ENCODE assay signal across 8 cellular contexts in the genomic region with DNA sequence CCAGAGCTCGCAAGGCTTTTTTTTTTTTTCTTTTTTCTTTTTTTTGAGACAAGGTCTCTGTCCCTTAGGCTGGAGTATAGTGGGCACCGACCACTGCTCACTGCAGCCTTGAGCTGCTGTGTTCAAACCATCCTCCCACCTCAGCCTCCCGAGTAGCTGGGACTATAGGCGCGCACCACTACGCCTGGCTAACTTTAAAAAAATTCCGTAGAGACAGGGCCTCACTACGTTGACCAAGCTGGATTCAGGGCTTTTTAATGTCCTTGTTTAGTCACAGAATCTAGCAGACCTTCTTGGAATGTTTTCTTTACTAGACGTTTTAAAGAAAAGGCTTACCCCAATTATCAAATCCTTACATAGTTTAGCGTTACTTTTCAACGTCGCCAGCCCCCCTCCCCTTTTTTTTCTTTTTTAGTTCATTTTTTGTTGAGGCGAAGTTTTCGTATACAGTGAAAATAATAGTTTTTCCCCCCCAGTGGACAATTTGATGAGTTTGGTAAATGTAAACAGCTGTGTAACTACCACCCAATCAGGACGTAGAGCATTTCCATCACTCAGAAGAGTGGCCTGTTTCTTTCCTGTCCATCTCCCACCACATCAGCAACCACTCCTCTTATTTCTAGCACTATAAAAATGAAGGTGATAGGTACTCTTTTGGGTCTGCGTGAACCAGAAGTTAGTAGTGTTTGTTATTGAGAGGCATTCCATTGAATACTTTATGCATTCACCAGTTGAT. TPM values are rescaled to one million over a fixed set of nuclear protein-coding genes. Genes with fewer than 3 reads are reported as not detected.
DNase-seq lines count a peak whose midpoint lies in the region; ATAC-seq and TF ChIP-seq lines count a peak whose summit lies in the region.

No MANE protein-coding gene starts in this region.

- peaks cover 0 to 12% of the 10 kb centered on the region in 2 donors for H3K4me1 ChIP-seq in right atrium auricular region

- H3K27ac ChIP-seq in AG04450 (ENCODE audit: low read depth, low read length), result no peak overlapping the region
- peak overlapping the region; percentile 20; the same call in 1 of the 2 replicates for H3K27ac ChIP-seq in SU-DHL-6 (ENCODE audit: low read depth, low read length)
- H3K27ac ChIP-seq in right atrium auricular region, result peak overlapping the region in 1 of 2 donors; percentile 66

- peaks cover 19% of the 10 kb centered on the region for H3K4me1 Mint-ChIP-seq in stimulated activated effector memory CD8-positive, alpha-beta T cell treated with anti-CD3 and anti-CD28 coated beads, Interleukin-12 subunit alpha, Interleukin-12 subunit beta, amount 100 ng/mL, for 72 hours

- POLR2A ChIA-PET in AG04450 (lab: Yijun Ruan, JAX), result interaction anchor here (0.6 kb wide), 2 partner anchors 10 to 34 kb away, joined by 3 to 5 read pairs; no protein-coding TSS in a partner anchor

- no peaks in the 10 kb centered on the region for H3K36me3 Mint-ChIP-seq in stimulated activated effector memory CD8-positive, alpha-beta T cell treated with anti-CD3 and anti-CD28 coated beads, Interleukin-12 subunit alpha, Interleukin-12 subunit beta, amount 100 ng/mL, for 72 hours

- H3K9me3 ChIP-seq in AG04450 (ENCODE audit: control insufficient read depth, insufficient read depth, low read length) (peaks cover 5% of the 10 kb centered on the region; the same call in 1 of the 2 replicates), SU-DHL-6 (ENCODE audit: insufficient read depth, low read length) (no peaks in the 10 kb centered on the region), right atrium auricular region (no peaks in the 10 kb centered on the region)

- TF ChIP-seq CTCF in AG04450 (IDR thresholded peaks at IDR 0.05; ENCODE audit: low read depth, low read length) (no peak), SU-DHL-6 (IDR thresholded peaks at IDR 0.05; ENCODE audit: insufficient read depth, low read length, poor library complexity, severe bottlenecking) (no peak), right atrium auricular region (IDR thresholded peaks at IDR 0.05) (no peak)

- DNase-seq in AG04450 (ENCODE audit: low read depth, low spot score), result no peak
- no peak for DNase-seq in right atrium auricular region (ENCODE audit: low spot score)
- no peak for DNase-seq in stimulated activated effector memory CD8-positive, alpha-beta T cell treated with anti-CD3 and anti-CD28 coated beads, Interleukin-12 subunit alpha, Interleukin-12 subunit beta, amount 100 ng/mL, for 72 hours (ENCODE audit: low spot score in 2 of 2)
- DNase-seq in posterior cingulate gyrus, result no peak

- H3K27ac Mint-ChIP-seq in stimulated activated effector memory CD8-positive, alpha-beta T cell treated with anti-CD3 and anti-CD28 coated beads, Interleukin-12 subunit alpha, Interleukin-12 subunit beta, amount 100 ng/mL, for 72 hours, result peak overlapping the region; percentile 83

- peak overlapping the region; percentile 87 for H3K4me3 Mint-ChIP-seq in stimulated activated effector memory CD8-positive, alpha-beta T cell treated with anti-CD3 and anti-CD28 coated beads, Interleukin-12 subunit alpha, Interleukin-12 subunit beta, amount 100 ng/mL, for 72 hours

- H3K9ac ChIP-seq in SU-DHL-6 (ENCODE audit: low read length), result peak overlapping the region; percentile 78

- H3K79me2 ChIP-seq in SU-DHL-6 (ENCODE audit: insufficient read depth, low read length), result peaks cover 41% of the 10 kb centered on the region

- H3K9me3 Mint-ChIP-seq in stimulated activated effector memory CD8-positive, alpha-beta T cell treated with anti-CD3 and anti-CD28 coated beads, Interleukin-12 subunit alpha, Interleukin-12 subunit beta, amount 100 ng/mL, for 72 hours, result no peaks in the 10 kb centered on the region

- peaks cover 16% of the 10 kb centered on the region; the same call in 1 of the 2 replicates for H3K36me3 ChIP-seq in SU-DHL-6 (ENCODE audit: low read length)
- H3K36me3 ChIP-seq in right atrium auricular region, result no peaks in the 10 kb centered on the region

- H2AFZ ChIP-seq in SU-DHL-6 (ENCODE audit: low read depth, low read length, severe bottlenecking), result peak overlapping the region; percentile 73

- ATAC-seq in GM21390 (IDR thresholded peaks at IDR 0.05; ENCODE audit: unreplicated experiment) (peak; percentile 39), HG02642 (IDR thresholded peaks at IDR 0.05; ENCODE audit: poor library complexity, unreplicated experiment) (no peak), HG03108 (IDR thresholded peaks at IDR 0.05; ENCODE audit: unreplicated experiment) (no peak)
- ATAC-seq in stimulated activated effector memory CD8-positive, alpha-beta T cell treated with anti-CD3 and anti-CD28 coated beads, Interleukin-12 subunit alpha, Interleukin-12 subunit beta, amount 100 ng/mL, for 72 hours, result peak; percentile 60

- intact Hi-C loops in posterior cingulate gyrus (cut with DNase I), result no loop called here

- peak overlapping the region; percentile 58 for H3K4me2 ChIP-seq in SU-DHL-6 (ENCODE audit: low read depth, low read length, poor library complexity, severe bottlenecking)

- H3K27me3 ChIP-seq in AG04450 (ENCODE audit: control insufficient read depth, insufficient read depth, low read length) (no peaks in the 10 kb centered on the region), SU-DHL-6 (ENCODE audit: low read length) (no peaks in the 10 kb centered on the region), right atrium auricular region (no peaks in the 10 kb centered on the region)

- H3K4me3 ChIP-seq in AG04450 (ENCODE audit: low read depth, low read length) (peak overlapping the region; percentile 73), SU-DHL-6 (ENCODE audit: insufficient read depth, low read length, poor library complexity, severe bottlenecking) (peak overlapping the region; percentile 71), right atrium auricular region (peak overlapping the region; percentile 48 to 59)

- H4K20me1 ChIP-seq in SU-DHL-6 (ENCODE audit: low read depth, low read length), result 0 out of 2 replicates have a peak, but pooled peaks cover 10% of the 10 kb centered on the region

- no peaks in the 10 kb centered on the region for H3K9me2 ChIP-seq in SU-DHL-6 (replicated peaks; ENCODE audit: insufficient read depth, low read length)

- 0 out of 2 replicates have a peak, but pooled peaks cover 3% of the 10 kb centered on the region for H3F3A ChIP-seq in SU-DHL-6 (ENCODE audit: insufficient read depth)

- CTCF ChIA-PET in AG04450 (lab: Charles Lee), result interaction anchor here (0.6 to 1.5 kb wide), 6 partner anchors 20 to 1298 kb away, joined by 3 to 6 read pairs (median 3); no protein-coding TSS in a partner anchor

RNA-seq across cellular contexts. Expression of a gene that starts 0.7 kb away (rescaled TPM):
- 9.0 and 16.4 TPM in 2 replicates for polyA plus RNA-seq in AG04450 (2011; rRNA removed)
- 4.8 and 8.3 TPM in 2 replicates for polyA minus RNA-seq in AG04450 (2011; rRNA and poly(A)+ RNA removed)
- total RNA-seq in right atrium auricular region, result 1 to 10 TPM in 1 of 2 donors, under 1 TPM in 1; 0.08 to 1.2 TPM

Comparison
In these comparisons a context has a peak if more than half of its experiments do, and no peak if none do; other contexts are left out.
1. ATAC-seq: peak in GM21390 (single experiment) and stimulated activated effector memory CD8-positive, alpha-beta T cell treated with anti-CD3 and anti-CD28 coated beads, Interleukin-12 subunit alpha, Interleukin-12 subunit beta, amount 100 ng/mL, for 72 hours (single experiment); none in HG02642 (single experiment) and HG03108 (single experiment).
2. Peak in every context shown above with its lines, with median percentiles within 50 percentile points of each other: H3K4me3 ChIP-seq.